Comparison of ENCODE assay signal across 15 cellular contexts in genomic region chr2:112255875-112256274, GRCh38. TPM values are rescaled to one million over a fixed set of nuclear protein-coding genes. Genes with fewer than 3 reads are reported as not detected.
DNase-seq lines count a peak whose midpoint lies in the region; ATAC-seq and TF ChIP-seq lines count a peak whose summit lies in the region.
"Had no signal": no experiment of that assay in that cellular context is flagged by ENCODE, and none has a peak within 500 bp of the region (broad histone marks: within the 10 kb centered on the region; RNA-seq: fewer than 3 reads in every experiment).

No MANE protein-coding gene starts in this region.

- no peak overlapping the region for H4K8ac ChIP-seq in neuronal stem cell (ENCODE audit: low read depth, low read length)

- WGBS in neuronal stem cell (ENCODE audit: extremely low coverage in 2 of 2, insufficient read length in 2 of 2, insufficient replicate concordance in 1 of 2), 2 donors = no CpG with 5 or more reads among the region's 2 CpGs

- intact Hi-C loops in activated CD4-positive, alpha-beta T cell treated with anti-CD3 and anti-CD28 coated beads, Interleukin-2, amount 10 ng/mL, durations not matched to agents 24 days and 14 days (cut with micrococcal nuclease) = loop anchor here (1.0 to 10.0 kb wide), 6 partner anchors 135 to 919 kb away; partner anchors contain the start of genes CHCHD5, POLR1B, PSD4 and TMEM87B

- H3K14ac ChIP-seq in neuronal stem cell (ENCODE audit: low read length) = no peak overlapping the region

- H3K4me2 ChIP-seq in neuronal stem cell (ENCODE audit: insufficient read depth, low read length, poor library complexity, severe bottlenecking) = no peak overlapping the region

- H3K23ac ChIP-seq in neuronal stem cell (ENCODE audit: low read depth, low read length, poor library complexity) = no peak overlapping the region

- no peaks in the 10 kb centered on the region for H3K9me3 ChIP-seq in neuronal stem cell (replicated peaks in 1 of 2; ENCODE audit: control insufficient read depth in 2 of 2, insufficient read depth in 1 of 2, low read depth in 1 of 2, low read length in 2 of 2)

- H2BK15ac ChIP-seq in neuronal stem cell (ENCODE audit: low read length) = no peak overlapping the region

- H3K36me3 ChIP-seq in neuronal stem cell (replicated peaks in 1 of 2; ENCODE audit: control insufficient read depth in 2 of 2, insufficient read depth in 2 of 2, low read length in 2 of 2) = no peaks in the 10 kb centered on the region

- H3K27ac Mint-ChIP-seq in activated CD4-positive, alpha-beta T cell treated with anti-CD3 and anti-CD28 coated beads, Interleukin-2, amount 10 ng/mL, durations not matched to agents 24 days and 14 days = no peak overlapping the region
- H3K27ac Mint-ChIP-seq in HFFc6 = no peak overlapping the region
- H3K27ac Mint-ChIP-seq in mesothelial cell of epicardium = no peak overlapping the region

- no peak for DNase-seq in activated CD4-positive, alpha-beta T cell treated with anti-CD3 and anti-CD28 coated beads, Interleukin-2, amount 10 ng/mL, durations not matched to agents 24 days and 14 days
- no peak for DNase-seq in activated CD4-positive, alpha-beta T cell treated with anti-CD3 and anti-CD28 coated beads, Interleukin-2, amount 50 U/mL, for 4 hours
- DNase-seq in HFFc6 (no peak), SKM-1 (lab: John Stamatoyannopoulos, UW; ENCODE audit: unreplicated experiment) (peak; percentile 83), mesothelial cell of epicardium (ENCODE audit: low spot score in 2 of 2, unreplicated experiment in 2 of 2) (no peak), occipital lobe (lab: John Stamatoyannopoulos, UW) (no peak), neuronal stem cell (ENCODE audit: low spot score) (no peak)
- DNase-seq: activated CD4-positive, alpha-beta T cell treated with anti-CD3 and anti-CD28 coated beads for 48 hours; activated effector memory CD4-positive, alpha-beta T cell treated with Interleukin-2 at 50 U/mL for 16 hours; effector memory CD4-positive, alpha-beta T cell; foreskin fibroblast; MM.1S; NCI-H2171; NK-92 treated with Interleukin-12 subunit alpha and Interleukin-12 subunit beta, amount 100 ng/mL, for 24 hours had no signal

- H3K9ac ChIP-seq in neuronal stem cell (ENCODE audit: low read depth, low read length, poor library complexity) = no peak overlapping the region

- no peak overlapping the region for H3K27ac ChIP-seq in neuronal stem cell (replicated peaks; ENCODE audit: low read length)

- H2BK120ac ChIP-seq in neuronal stem cell (ENCODE audit: low read depth, low read length) = no peak overlapping the region

- H3K4me1 ChIP-seq in neuronal stem cell (ENCODE audit: control insufficient read depth in 2 of 2, insufficient read depth in 1 of 2, low read depth in 1 of 2, low read length in 2 of 2) = no peaks in the 10 kb centered on the region

- no peaks in the 10 kb centered on the region for H3K9me3 Mint-ChIP-seq in activated CD4-positive, alpha-beta T cell treated with anti-CD3 and anti-CD28 coated beads, Interleukin-2, amount 10 ng/mL, durations not matched to agents 24 days and 14 days
- H3K9me3 Mint-ChIP-seq in HFFc6 (no peaks in the 10 kb centered on the region), mesothelial cell of epicardium (no peaks in the 10 kb centered on the region)

- peak overlapping the region; percentile 82 for H3K4me3 Mint-ChIP-seq in activated CD4-positive, alpha-beta T cell treated with anti-CD3 and anti-CD28 coated beads, Interleukin-2, amount 10 ng/mL, durations not matched to agents 24 days and 14 days
- H3K4me3 Mint-ChIP-seq in HFFc6 (peak overlapping the region; percentile 89), mesothelial cell of epicardium (peak overlapping the region; percentile 82)

- H3K4ac ChIP-seq in neuronal stem cell (ENCODE audit: low read length) = no peak overlapping the region

- no peak overlapping the region for H2BK12ac ChIP-seq in neuronal stem cell (ENCODE audit: low read length)

- ATAC-seq in GM21619 (IDR thresholded peaks at IDR 0.05; ENCODE audit: unreplicated experiment) = no peak

- no peak overlapping the region for H2AK5ac ChIP-seq in neuronal stem cell (ENCODE audit: low read depth, low read length)

- H2BK5ac ChIP-seq in neuronal stem cell (ENCODE audit: low read length) = no peak overlapping the region

- H3K36me3 Mint-ChIP-seq in activated CD4-positive, alpha-beta T cell treated with anti-CD3 and anti-CD28 coated beads, Interleukin-2, amount 10 ng/mL, durations not matched to agents 24 days and 14 days (ENCODE audit: low read depth) = peaks cover 8% of the 10 kb centered on the region
- no peaks in the 10 kb centered on the region for H3K36me3 Mint-ChIP-seq in HFFc6 (ENCODE audit: low read depth)
- H3K36me3 Mint-ChIP-seq in mesothelial cell of epicardium = no peaks in the 10 kb centered on the region

- no peaks in the 10 kb centered on the region for H3K27me3 ChIP-seq in neuronal stem cell (ENCODE audit: control insufficient read depth in 3 of 3, insufficient read depth in 3 of 3, low read depth in 1 of 3, low read length in 3 of 3)

- no peak overlapping the region for H4K91ac ChIP-seq in neuronal stem cell (ENCODE audit: low read depth, low read length, poor library complexity)

- TF ChIP-seq CTCF in HFFc6 (IDR thresholded peaks at IDR 0.05) = no peak
- no peak for TF ChIP-seq CTCF in mesothelial cell of epicardium (IDR thresholded peaks at IDR 0.05; ENCODE audit: unreplicated experiment)

- H3K4me3 ChIP-seq in neuronal stem cell (ENCODE audit: low read length in 2 of 2) = no peak overlapping the region

- H2AFZ ChIP-seq in neuronal stem cell (ENCODE audit: low read length) = no peak overlapping the region

- no peaks in the 10 kb centered on the region for H3K79me1 ChIP-seq in neuronal stem cell (ENCODE audit: low read depth, low read length)

- no peak overlapping the region for H3K18ac ChIP-seq in neuronal stem cell (ENCODE audit: low read length)

- H3K27me3 Mint-ChIP-seq in activated CD4-positive, alpha-beta T cell treated with anti-CD3 and anti-CD28 coated beads, Interleukin-2, amount 10 ng/mL, durations not matched to agents 24 days and 14 days = no peaks in the 10 kb centered on the region
- H3K27me3 Mint-ChIP-seq in HFFc6 (ENCODE audit: insufficient read depth) (0 out of 2 replicates have a peak, but pooled peaks cover 2% of the 10 kb centered on the region), mesothelial cell of epicardium (ENCODE audit: low read depth) (no peaks in the 10 kb centered on the region)

- peaks cover 24% of the 10 kb centered on the region for H3K4me1 Mint-ChIP-seq in activated CD4-positive, alpha-beta T cell treated with anti-CD3 and anti-CD28 coated beads, Interleukin-2, amount 10 ng/mL, durations not matched to agents 24 days and 14 days
- H3K4me1 Mint-ChIP-seq in HFFc6 (ENCODE audit: low read depth) = peaks cover 19% of the 10 kb centered on the region
- H3K4me1 Mint-ChIP-seq in mesothelial cell of epicardium = peaks cover 16% of the 10 kb centered on the region

RNA-seq across cellular contexts. Expression of gene ZC3H8, which starts 1.0 kb away (rescaled TPM):
- 34.5 and 41.4 TPM in 2 replicates for total RNA-seq in activated CD4-positive, alpha-beta T cell treated with anti-CD3 and anti-CD28 coated beads, Interleukin-2, amount 10 ng/mL, durations not matched to agents 24 days and 14 days
- 1 to 10 TPM; 1.9 to 4.3 (median 3.4) TPM for total RNA-seq in HFFc6 (2021; fragmentation: NEBNext Ultra II Directional; extraction: Animal tissue kit (Norgen Biotek cat#: 25700))
- total RNA-seq in mesothelial cell of epicardium (18.7 to 20.7 TPM (median 20.2 TPM) in 3 replicates), occipital lobe (26.0 TPM)
- polyA plus RNA-seq in neuronal stem cell (2013, experiment 1 of 2) = 25.2 TPM
- polyA plus RNA-seq in neuronal stem cell (2013, experiment 2 of 2) = 24.5 TPM

RNA-seq across cellular contexts. Expression of gene ZC3H6, which starts 19.5 kb away (rescaled TPM):
- 4.9 and 6.2 TPM in 2 replicates for total RNA-seq in activated CD4-positive, alpha-beta T cell treated with anti-CD3 and anti-CD28 coated beads, Interleukin-2, amount 10 ng/mL, durations not matched to agents 24 days and 14 days
- total RNA-seq in HFFc6 (2021; fragmentation: NEBNext Ultra II Directional; extraction: Animal tissue kit (Norgen Biotek cat#: 25700)) = 1 to 10 TPM; 3.8 to 6.1 (median 5.0) TPM
- total RNA-seq in mesothelial cell of epicardium = 12.1 to 16.2 TPM (median 15.8 TPM) in 3 replicates
- total RNA-seq in occipital lobe = 30.4 TPM
- polyA plus RNA-seq in neuronal stem cell (2013, experiment 1 of 2) = 22.9 TPM
- 21.3 TPM for polyA plus RNA-seq in neuronal stem cell (2013, experiment 2 of 2)
